Comparison of ENCODE assay signal across 1 cellular context in genomic region chr3:69360690-69361089, GRCh38.
TF ChIP-seq lines count a peak whose summit lies in the region.

No MANE protein-coding gene starts in this region.

TF ChIP-seq in SK-N-SH treated with all-trans-retinoic acid at 6 μM for 48 hours, 23 proteins besides CTCF, POLR2A, EP300 and RAD21 (continued from another document):
- TF ChIP-seq CREB5 (CRISPR knock-in tag; IDR thresholded peaks at IDR 0.05; ENCODE audit: low read depth) = peak; percentile 63; the same call in 1 of the 2 replicates
- no peak for TF ChIP-seq ZC3H10 (CRISPR knock-in tag; IDR thresholded peaks at IDR 0.05)
- TF ChIP-seq ZFP3 (CRISPR knock-in tag; IDR thresholded peaks at IDR 0.05) = no peak
